Comparison of ENCODE assay signal across 15 cellular contexts in genomic region chr4:17823871-17824669, GRCh38. TPM values are rescaled to one million over a fixed set of nuclear protein-coding genes. Genes with fewer than 3 reads are reported as not detected.
"Had no signal": no experiment of that assay in that cellular context is flagged by ENCODE, and none has a peak within 500 bp of the region (broad histone marks: within the 10 kb centered on the region; RNA-seq: fewer than 3 reads in every experiment).

No MANE protein-coding gene starts in this region.

- H3K4me1 ChIP-seq: heart left ventricle, parathyroid adenoma, right atrium auricular region, tibial artery had no signal

- H2AFZ ChIP-seq: parathyroid adenoma had no signal

- H3K4me3 Mint-ChIP-seq: activated CD4-positive, alpha-beta memory T cell treated with anti-CD3 and anti-CD28 coated beads for 36 hours; activated naive CD8-positive, alpha-beta T cell treated with anti-CD3 and anti-CD28 coated beads for 36 hours; activated T-cell treated with anti-CD3 and anti-CD28 coated beads, Interleukin-2, amount 50 U/mL, for 4 hours; neural crest cell had no signal

- ATAC-seq: activated T-cell treated with anti-CD3 and anti-CD28 coated beads, Interleukin-2, amount 50 U/mL, for 4 hours; heart left ventricle had no signal

- H3K27me3 ChIP-seq: heart left ventricle, right atrium auricular region, tibial artery had no signal

- H3K4me1 Mint-ChIP-seq: activated naive CD8-positive, alpha-beta T cell treated with anti-CD3 and anti-CD28 coated beads for 36 hours; neural crest cell had no signal

- H3K27ac Mint-ChIP-seq: activated CD4-positive, alpha-beta memory T cell treated with anti-CD3 and anti-CD28 coated beads for 36 hours; activated naive CD8-positive, alpha-beta T cell treated with anti-CD3 and anti-CD28 coated beads for 36 hours had no signal

- H3K9me3 Mint-ChIP-seq: activated CD4-positive, alpha-beta memory T cell treated with anti-CD3 and anti-CD28 coated beads for 36 hours; activated naive CD8-positive, alpha-beta T cell treated with anti-CD3 and anti-CD28 coated beads for 36 hours; activated T-cell treated with anti-CD3 and anti-CD28 coated beads, Interleukin-2, amount 50 U/mL, for 4 hours; neural crest cell had no signal

- H3K4me3 ChIP-seq: heart left ventricle, right atrium auricular region, tibial artery had no signal

- H3K9me3 ChIP-seq: heart left ventricle, right atrium auricular region, tibial artery had no signal

- DNase-seq: activated CD4-positive, alpha-beta memory T cell treated with anti-CD3 and anti-CD28 coated beads for 36 hours; activated gamma-delta T cell; activated naive CD8-positive, alpha-beta T cell treated with anti-CD3 and anti-CD28 coated beads for 36 hours; activated T-cell treated with anti-CD3 and anti-CD28 coated beads, Interleukin-2, amount 50 U/mL, for 4 hours; amygdala; effector CD8-positive, alpha-beta T cell; heart left ventricle; stimulated activated CD4-positive, alpha-beta T cell treated with anti-CD3 and anti-CD28 coated beads, Interleukin-2, amount 100 ng/mL, for 48 hours; stimulated activated naive CD4-positive, alpha-beta T cell; T-helper 9 cell; tibial artery had no signal

- H3K79me2 ChIP-seq: parathyroid adenoma had no signal

- H3K27me3 Mint-ChIP-seq: activated CD4-positive, alpha-beta memory T cell treated with anti-CD3 and anti-CD28 coated beads for 36 hours had no signal

- H3K9ac ChIP-seq: parathyroid adenoma had no signal

- H3K36me3 ChIP-seq: heart left ventricle, right atrium auricular region, tibial artery had no signal

- H3K27ac ChIP-seq: heart left ventricle, parathyroid adenoma, right atrium auricular region, tibial artery had no signal

RNA-seq across cellular contexts. Expression of gene FAM184B, which starts 42.6 kb away (rescaled TPM):
- total RNA-seq: activated CD4-positive, alpha-beta memory T cell treated with anti-CD3 and anti-CD28 coated beads for 36 hours; right atrium auricular region; subcutaneous adipose tissue had no signal
